15 cellular contexts compared by ENCODE assay signal in the genomic region with DNA sequence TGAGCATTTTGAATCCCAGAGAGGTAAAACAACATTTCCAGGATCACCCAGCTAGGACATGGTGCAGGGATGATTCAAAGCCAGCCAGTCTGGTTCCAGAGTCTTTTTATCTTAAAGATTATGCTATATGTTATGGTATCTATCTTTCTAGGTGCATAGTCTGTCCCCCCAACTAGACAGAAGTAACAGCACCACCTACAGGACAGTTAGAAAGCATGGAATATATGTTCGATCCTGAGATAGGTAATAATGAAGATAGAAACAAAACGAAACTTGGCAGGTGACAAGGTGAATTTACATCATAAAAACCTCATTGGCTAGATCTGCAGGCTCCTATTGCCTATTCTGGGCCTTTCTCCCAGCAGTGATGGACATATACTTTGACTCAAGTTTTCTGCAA.
DNase-seq lines count a peak whose midpoint lies in the region; ATAC-seq, FAIRE-seq and TF ChIP-seq lines count a peak whose summit lies in the region.
"Had no signal": no experiment of that assay in that cellular context is flagged by ENCODE, and none has a peak within 500 bp of the region (broad histone marks: within the 10 kb centered on the region; RNA-seq: fewer than 3 reads in every experiment).

No MANE protein-coding gene starts in this region.

- FAIRE-seq in RCC 7860 (lab: Jason Lieb, UNC): no peak

- no peak for ATAC-seq in GM21529 (IDR thresholded peaks at IDR 0.05; ENCODE audit: unreplicated experiment)
- ATAC-seq: left lobe of liver, psoas muscle had no signal

- H3K36me3 Mint-ChIP-seq in progenitor cell of endocrine pancreas (ENCODE audit: insufficient read depth): peaks cover 6% of the 10 kb centered on the region

- TF ChIP-seq CTCF in LNCAP (IDR thresholded peaks at IDR 0.05) (peak; percentile 39), progenitor cell of endocrine pancreas (IDR thresholded peaks at IDR 0.05; ENCODE audit: unreplicated experiment) (peak; percentile 36)

- H3K27me3 Mint-ChIP-seq in progenitor cell of endocrine pancreas: no peaks in the 10 kb centered on the region
- H3K27me3 Mint-ChIP-seq: dendritic cell treated with granulocyte-macrophage colony-stimulating factor and Interleukin-4, amounts not matched to agents 40 ng/mL and 50 ng/mL, for 4 days had no signal

- H3K4me3 Mint-ChIP-seq in progenitor cell of endocrine pancreas (ENCODE audit: low read depth): no peak overlapping the region
- H3K4me3 Mint-ChIP-seq: dendritic cell treated with granulocyte-macrophage colony-stimulating factor and Interleukin-4, amounts not matched to agents 40 ng/mL and 50 ng/mL, for 4 days had no signal

- H3K9me3 Mint-ChIP-seq in progenitor cell of endocrine pancreas (ENCODE audit: low read depth): peaks cover 20% of the 10 kb centered on the region
- H3K9me3 Mint-ChIP-seq: dendritic cell treated with granulocyte-macrophage colony-stimulating factor and Interleukin-4, amounts not matched to agents 40 ng/mL and 50 ng/mL, for 4 days had no signal

- H3K4me1 Mint-ChIP-seq in progenitor cell of endocrine pancreas (ENCODE audit: low read depth): peaks cover 5% of the 10 kb centered on the region

- no peak overlapping the region for H3K27ac Mint-ChIP-seq in progenitor cell of endocrine pancreas
- H3K27ac Mint-ChIP-seq: dendritic cell treated with granulocyte-macrophage colony-stimulating factor and Interleukin-4, amounts not matched to agents 40 ng/mL and 50 ng/mL, for 4 days had no signal

- DNase-seq in NOMO-1 treated with DMSO at 0.1 percent for 48 hours (lab: John Stamatoyannopoulos, UW; ENCODE audit: unreplicated experiment) (peak; percentile 2), NOMO-1 treated with dmso at 0.1 percent for 144 hours (lab: John Stamatoyannopoulos, UW; ENCODE audit: unreplicated experiment) (no peak), SW480 (ENCODE audit: low spot score) (peak; percentile 25), progenitor cell of endocrine pancreas (ENCODE audit: low spot score, unreplicated experiment) (no peak), RCC 7860 (ENCODE audit: low spot score) (no peak), NCI-H226 (no peak)
- DNase-seq: activated effector memory CD4-positive, alpha-beta T cell treated with anti-CD3 and anti-CD28 coated beads, Interleukin-2, amount 50 U/mL, for 16 hours; aorta; esophagus squamous epithelium; hippocampal formation; psoas muscle had no signal

Comparison
In these comparisons a context has a peak if more than half of its experiments do, and no peak if none do; other contexts are left out.
1. DNase-seq: peak in NOMO-1 treated with DMSO at 0.1 percent for 48 hours (single experiment) and SW480 (single experiment); none in NOMO-1 treated with dmso at 0.1 percent for 144 hours (single experiment), progenitor cell of endocrine pancreas (single experiment), RCC 7860 (single experiment) and NCI-H226 (single experiment).